ENCODE assay signal across 8 cellular contexts in genomic region chr14:67675219-67675582, GRCh38. TPM values are rescaled to one million over a fixed set of nuclear protein-coding genes. Genes with fewer than 3 reads are reported as not detected.
DNase-seq lines count a peak whose midpoint lies in the region; ATAC-seq and TF ChIP-seq lines count a peak whose summit lies in the region.

No MANE protein-coding gene starts in this region.

- peak overlapping the region; percentile 77 for H3K4me3 ChIP-seq in hepatocyte
- H3K4me3 ChIP-seq in smooth muscle cell: peak overlapping the region; percentile 97

- DNase-seq in HFFc6: no peak
- DNase-seq in activated B cell treated with CpG ODN at 0.5 μM for 24 hours: no peak
- no peak for DNase-seq in hepatocyte (ENCODE audit: low spot score)
- no peak for DNase-seq in smooth muscle cell (lab: John Stamatoyannopoulos, UW; ENCODE audit: unreplicated experiment)
- DNase-seq in islet precursor cell: no peak
- no peak for DNase-seq in GM19238 (ENCODE audit: insufficient read length, low spot score)

- CTCF ChIA-PET in activated B cell treated with CpG ODN at 0.5 μM for 24 hours (lab: Charles Lee): interaction anchor here (1.1 kb wide), 1 partner anchor 29 kb away, joined by 4 read pairs; no protein-coding TSS in a partner anchor

- H3K79me2 ChIP-seq in hepatocyte: peaks cover 49% of the 10 kb centered on the region
- H3K79me2 ChIP-seq in smooth muscle cell (ENCODE audit: low read depth): peaks cover 63% of the 10 kb centered on the region

- intact Hi-C loops in activated B cell treated with CpG ODN at 0.5 μM for 24 hours (cut with micrococcal nuclease): loop anchor here (2.0 kb wide), 1 partner anchor 186 kb away; the partner anchor contains the start of gene TMEM229B

- H3K9me2 ChIP-seq in hepatocyte (replicated peaks; ENCODE audit: insufficient read depth): no peaks in the 10 kb centered on the region

- no peaks in the 10 kb centered on the region for H3K27me3 Mint-ChIP-seq in HFFc6 (ENCODE audit: insufficient read depth)
- H3K27me3 Mint-ChIP-seq in activated B cell treated with CpG ODN at 0.5 μM for 24 hours: no peaks in the 10 kb centered on the region

- no peaks in the 10 kb centered on the region for H3K27me3 ChIP-seq in hepatocyte
- H3K27me3 ChIP-seq in smooth muscle cell (ENCODE audit: low read depth): no peaks in the 10 kb centered on the region

- H3K36me3 ChIP-seq in hepatocyte (replicated peaks; ENCODE audit: insufficient read depth, low read depth) (peaks cover 3% of the 10 kb centered on the region), smooth muscle cell (ENCODE audit: low read depth) (no peaks in the 10 kb centered on the region)

- H3K4me1 Mint-ChIP-seq in HFFc6 (ENCODE audit: low read depth) (peaks cover 21% of the 10 kb centered on the region), activated B cell treated with CpG ODN at 0.5 μM for 24 hours (peaks cover 33% of the 10 kb centered on the region)

- peaks cover 21% of the 10 kb centered on the region for H3K36me3 Mint-ChIP-seq in HFFc6 (ENCODE audit: low read depth)
- peaks cover 23% of the 10 kb centered on the region for H3K36me3 Mint-ChIP-seq in activated B cell treated with CpG ODN at 0.5 μM for 24 hours (ENCODE audit: low read depth)

- H3K9me3 ChIP-seq in hepatocyte (ENCODE audit: low read depth) (no peaks in the 10 kb centered on the region), smooth muscle cell (replicated peaks; ENCODE audit: low read depth) (no peaks in the 10 kb centered on the region)

- H3K4me2 ChIP-seq in hepatocyte (peak overlapping the region; percentile 90), smooth muscle cell (peak overlapping the region; percentile 91)

- H3K4me3 Mint-ChIP-seq in HFFc6 (peak overlapping the region; percentile 92), activated B cell treated with CpG ODN at 0.5 μM for 24 hours (peak overlapping the region; percentile 89)

- H4K20me1 ChIP-seq in hepatocyte (ENCODE audit: insufficient read depth, poor library complexity, severe bottlenecking) (peaks cover 17% of the 10 kb centered on the region), smooth muscle cell (ENCODE audit: low read depth) (peaks cover 58% of the 10 kb centered on the region)

- POLR2A ChIA-PET in activated B cell treated with CpG ODN at 0.5 μM for 24 hours (lab: Charles Lee): interaction anchor here (0.6 to 2.6 kb wide), 5 partner anchors 20 to 316 kb away, joined by 3 to 21 read pairs (median 7); partner anchors contain the start of genes ATP6V1D, EIF2S1, PIGH and RDH11

- peak overlapping the region; percentile 99 for H3K27ac ChIP-seq in hepatocyte
- peak overlapping the region; percentile 99 for H3K27ac ChIP-seq in smooth muscle cell (ENCODE audit: low read depth)

- H2AFZ ChIP-seq in hepatocyte (peak overlapping the region; percentile 40), smooth muscle cell (ENCODE audit: low read depth) (peak overlapping the region; percentile 96)

- H3K4me1 ChIP-seq in hepatocyte (ENCODE audit: insufficient read depth) (peaks cover 11% of the 10 kb centered on the region), smooth muscle cell (ENCODE audit: low read depth) (peaks cover 8% of the 10 kb centered on the region)

- H3K9me3 Mint-ChIP-seq in HFFc6: no peaks in the 10 kb centered on the region
- no peaks in the 10 kb centered on the region for H3K9me3 Mint-ChIP-seq in activated B cell treated with CpG ODN at 0.5 μM for 24 hours

- 36% methylated on average over 16 of the region's 16 CpGs for WGBS in hepatocyte (ENCODE audit: low lambda C conversion rate, missing lambda C conversion rate)
- WGBS in smooth muscle cell (ENCODE audit: low lambda C conversion rate): 37% methylated on average over 15 of the region's 16 CpGs

- peak overlapping the region; percentile 90 for H3K27ac Mint-ChIP-seq in HFFc6
- peak overlapping the region; percentile 89 for H3K27ac Mint-ChIP-seq in activated B cell treated with CpG ODN at 0.5 μM for 24 hours

- TF ChIP-seq CTCF in HFFc6 (IDR thresholded peaks at IDR 0.05) (no peak), activated B cell treated with CpG ODN at 0.5 μM for 24 hours (IDR thresholded peaks at IDR 0.05) (no peak), hepatocyte (IDR thresholded peaks at IDR 0.05; ENCODE audit: poor library complexity) (no peak), smooth muscle cell (IDR thresholded peaks at IDR 0.05; ENCODE audit: borderline replicate concordance, insufficient read depth, poor library complexity, severe bottlenecking) (no peak)

- peak overlapping the region; percentile 100 for H3K9ac ChIP-seq in smooth muscle cell (ENCODE audit: low read depth)

- ATAC-seq in activated B cell treated with CpG ODN at 0.5 μM for 24 hours (ENCODE audit: low read depth): no peak
- no peak for ATAC-seq in GM19035 (IDR thresholded peaks at IDR 0.05; ENCODE audit: unreplicated experiment)
- no peak for ATAC-seq in GM21447 (IDR thresholded peaks at IDR 0.05; ENCODE audit: unreplicated experiment)

- H3F3A ChIP-seq in smooth muscle cell (ENCODE audit: low read depth): peaks cover 13% of the 10 kb centered on the region

RNA-seq across cellular contexts. Expression of gene VTI1B, which starts 0.8 kb away (rescaled TPM):
- total RNA-seq in HFFc6 (2021; fragmentation: NEBNext Ultra II Directional; extraction: Animal tissue kit (Norgen Biotek cat#: 25700)): 100 to 1,000 TPM; 154 to 178 (median 156) TPM
- 76.3 and 78.9 TPM in 2 replicates for total RNA-seq in activated B cell treated with CpG ODN at 0.5 μM for 24 hours
- total RNA-seq in hepatocyte: 49.2 and 55.0 TPM in 2 replicates
- polyA plus RNA-seq in hepatocyte: 87.5 and 115 TPM in 2 replicates
- 32.9 and 33.0 TPM in 2 replicates for total RNA-seq in smooth muscle cell
- 106 and 113 TPM in 2 replicates for polyA plus RNA-seq in smooth muscle cell

RNA-seq across cellular contexts. Expression of gene RDH11, which starts 20.4 kb away (rescaled TPM):
- total RNA-seq in HFFc6 (2021; fragmentation: NEBNext Ultra II Directional; extraction: Animal tissue kit (Norgen Biotek cat#: 25700)): 10 to 100 TPM; 46.1 to 51.9 (median 49.6) TPM
- total RNA-seq in activated B cell treated with CpG ODN at 0.5 μM for 24 hours (33.0 and 34.7 TPM in 2 replicates), hepatocyte (148 and 161 TPM in 2 replicates), smooth muscle cell (104 and 121 TPM in 2 replicates)
- polyA plus RNA-seq in hepatocyte (164 and 173 TPM in 2 replicates), smooth muscle cell (106 and 116 TPM in 2 replicates)

RNA-seq across cellular contexts. Expression of gene RDH12, which starts 26.5 kb away (rescaled TPM):
- total RNA-seq in HFFc6 (2021; fragmentation: NEBNext Ultra II Directional; extraction: Animal tissue kit (Norgen Biotek cat#: 25700)): not detected
- total RNA-seq in activated B cell treated with CpG ODN at 0.5 μM for 24 hours (not detected in 2 replicates), hepatocyte (1.1 and 1.5 TPM in 2 replicates), smooth muscle cell (0.09 and 1.9 TPM in 2 replicates)
- polyA plus RNA-seq in hepatocyte (0.85 and 1.7 TPM in 2 replicates), smooth muscle cell (0.30 TPM in 1 of 2 replicates, not detected in the other)

RNA-seq across cellular contexts. Expression of gene ARG2, which starts 55.5 kb away (rescaled TPM):
- 1 to 10 TPM; 1.4 to 2.2 (median 1.9) TPM for total RNA-seq in HFFc6 (2021; fragmentation: NEBNext Ultra II Directional; extraction: Animal tissue kit (Norgen Biotek cat#: 25700))
- total RNA-seq in activated B cell treated with CpG ODN at 0.5 μM for 24 hours (0.40 and 0.46 TPM in 2 replicates), hepatocyte (22.3 and 35.0 TPM in 2 replicates), smooth muscle cell (11.3 and 13.4 TPM in 2 replicates)
- polyA plus RNA-seq in hepatocyte (29.0 and 33.3 TPM in 2 replicates), smooth muscle cell (11.7 and 18.5 TPM in 2 replicates)
